In genomic region chrX:14872851-14873675, GRCh38 we compare ENCODE assay signal across 8 cellular contexts. TPM values are rescaled to one million over a fixed set of nuclear protein-coding genes. Genes with fewer than 3 reads are reported as not detected.
DNase-seq lines count a peak whose midpoint lies in the region; ATAC-seq and TF ChIP-seq lines count a peak whose summit lies in the region.

Gene FANCB (minus strand): TSS chrX:14873069. CDS start chrX:14865510, 7,559 bp downstream.
Gene MOSPD2 (plus strand): TSS chrX:14873421. CDS start chrX:14873529, 108 bp downstream.

- POLR2A ChIA-PET in activated CD4-positive, alpha-beta T cell treated with anti-CD3 and anti-CD28 coated beads, Interleukin-2, amount 10 ng/mL, durations not matched to agents 7 days and 5 days (lab: Charles Lee) = no interaction called here

- H3K4me1 Mint-ChIP-seq in activated CD4-positive, alpha-beta T cell treated with anti-CD3 and anti-CD28 coated beads, Interleukin-2, amount 10 ng/mL, durations not matched to agents 7 days and 5 days = peaks cover 32% of the 10 kb centered on the region

- ATAC-seq in GM19372 (IDR thresholded peaks at IDR 0.05; ENCODE audit: low read depth, unreplicated experiment) (peak; percentile 91), HG03521 (IDR thresholded peaks at IDR 0.05; ENCODE audit: unreplicated experiment) (peak; percentile 94)

- no peaks in the 10 kb centered on the region for H3K27me3 Mint-ChIP-seq in activated CD4-positive, alpha-beta T cell treated with anti-CD3 and anti-CD28 coated beads, Interleukin-2, amount 10 ng/mL, durations not matched to agents 7 days and 5 days

- peak within 1 kb of the TSS; percentile 86 for H3K27ac ChIP-seq in C4-2B

- H3K4me3 Mint-ChIP-seq in activated CD4-positive, alpha-beta T cell treated with anti-CD3 and anti-CD28 coated beads, Interleukin-2, amount 10 ng/mL, durations not matched to agents 7 days and 5 days = peak within 1 kb of the TSS; percentile 81

- peaks cover 15% of the 10 kb centered on the region for H3K36me3 Mint-ChIP-seq in activated CD4-positive, alpha-beta T cell treated with anti-CD3 and anti-CD28 coated beads, Interleukin-2, amount 10 ng/mL, durations not matched to agents 7 days and 5 days (ENCODE audit: low read depth)

- H3K27ac Mint-ChIP-seq in activated CD4-positive, alpha-beta T cell treated with anti-CD3 and anti-CD28 coated beads, Interleukin-2, amount 10 ng/mL, durations not matched to agents 7 days and 5 days = peak within 1 kb of the TSS; percentile 92

- CTCF ChIA-PET in activated CD4-positive, alpha-beta T cell treated with anti-CD3 and anti-CD28 coated beads, Interleukin-2, amount 10 ng/mL, durations not matched to agents 7 days and 5 days (lab: Charles Lee) = no interaction called here

- DNase-seq in NCI-H69 (lab: John Stamatoyannopoulos, UW) = peak; percentile 97
- peak; percentile 94 for DNase-seq in activated CD4-positive, alpha-beta T cell treated with anti-CD3 and anti-CD28 coated beads, Interleukin-2, amount 10 ng/mL, durations not matched to agents 7 days and 5 days
- peak; percentile 16 for DNase-seq in cortex of kidney (lab: John Stamatoyannopoulos, UW)
- DNase-seq in left kidney (ENCODE audit: low read depth, low spot score) = peak; percentile 98
- DNase-seq in stimulated activated CD4-positive, alpha-beta T cell treated with anti-CD3 and anti-CD28 coated beads, Interleukin-1b, Interleukin-23, amount 100 ng/mL, for 48 hours = peak; percentile 95

- no peak for TF ChIP-seq CTCF in C4-2B (conservative IDR thresholded peaks at IDR 0.05)

- no peaks in the 10 kb centered on the region for H3K9me3 Mint-ChIP-seq in activated CD4-positive, alpha-beta T cell treated with anti-CD3 and anti-CD28 coated beads, Interleukin-2, amount 10 ng/mL, durations not matched to agents 7 days and 5 days

RNA-seq across cellular contexts. Expression of gene FANCB, which starts in this region (rescaled TPM):
- total RNA-seq in activated CD4-positive, alpha-beta T cell treated with anti-CD3 and anti-CD28 coated beads, Interleukin-2, amount 10 ng/mL, durations not matched to agents 7 days and 5 days = 10 to 100 TPM; 10.9 to 14.7 TPM

RNA-seq across cellular contexts. Expression of gene MOSPD2, which starts in this region (rescaled TPM):
- total RNA-seq in activated CD4-positive, alpha-beta T cell treated with anti-CD3 and anti-CD28 coated beads, Interleukin-2, amount 10 ng/mL, durations not matched to agents 7 days and 5 days = 10 to 100 TPM; 14.6 to 16.5 TPM

Comparison
In these comparisons a context has a peak if more than half of its experiments do, and no peak if none do; other contexts are left out.
1. Peak in every context shown above with its lines: DNase-seq, ATAC-seq and H3K27ac ChIP-seq.
2. DNase-seq: peak in every context shown above with its lines; median percentile 98 in left kidney; 97 in NCI-H69; 95 in stimulated activated CD4-positive, alpha-beta T cell treated with anti-CD3 and anti-CD28 coated beads, Interleukin-1b, Interleukin-23, amount 100 ng/mL, for 48 hours; 94 in activated CD4-positive, alpha-beta T cell treated with anti-CD3 and anti-CD28 coated beads, Interleukin-2, amount 10 ng/mL, durations not matched to agents 7 days and 5 days; 16 in cortex of kidney.